2 cellular contexts compared by ENCODE assay signal in genomic region chr19:2663920-2664571, GRCh38.
TF ChIP-seq lines count a peak whose summit lies in the region.

No MANE protein-coding gene starts in this region.

TF ChIP-seq in SK-N-SH, 30 proteins besides CTCF, POLR2A, EP300 and RAD21 (continued from another document):
- TF ChIP-seq, protein P1, sequence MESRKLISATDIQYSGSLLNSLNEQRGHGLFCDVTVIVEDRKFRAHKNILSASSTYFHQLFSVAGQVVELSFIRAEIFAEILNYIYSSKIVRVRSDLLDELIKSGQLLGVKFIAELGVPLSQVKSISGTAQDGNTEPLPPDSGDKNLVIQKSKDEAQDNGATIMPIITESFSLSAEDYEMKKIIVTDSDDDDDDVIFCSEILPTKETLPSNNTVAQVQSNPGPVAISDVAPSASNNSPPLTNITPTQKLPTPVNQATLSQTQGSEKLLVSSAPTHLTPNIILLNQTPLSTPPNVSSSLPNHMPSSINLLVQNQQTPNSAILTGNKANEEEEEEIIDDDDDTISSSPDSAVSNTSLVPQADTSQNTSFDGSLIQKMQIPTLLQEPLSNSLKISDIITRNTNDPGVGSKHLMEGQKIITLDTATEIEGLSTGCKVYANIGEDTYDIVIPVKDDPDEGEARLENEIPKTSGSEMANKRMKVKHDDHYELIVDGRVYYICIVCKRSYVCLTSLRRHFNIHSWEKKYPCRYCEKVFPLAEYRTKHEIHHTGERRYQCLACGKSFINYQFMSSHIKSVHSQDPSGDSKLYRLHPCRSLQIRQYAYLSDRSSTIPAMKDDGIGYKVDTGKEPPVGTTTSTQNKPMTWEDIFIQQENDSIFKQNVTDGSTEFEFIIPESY (IDR thresholded peaks at IDR 0.05; ENCODE audit: borderline replicate concordance, low read depth) = no peak
- TF ChIP-seq JUND (IDR thresholded peaks at IDR 0.05) (no peak), NFIC (IDR thresholded peaks at IDR 0.05; ENCODE audit: borderline replicate concordance) (no peak), IRF3 (IDR thresholded peaks at IDR 0.05; ENCODE audit: low read depth, low read length) (no peak), POLR2AphosphoS5 (IDR thresholded peaks at IDR 0.05; ENCODE audit: low read depth, low read length) (no peak), GABPA (IDR thresholded peaks at IDR 0.05; ENCODE audit: low read depth) (no peak), RFX5 (IDR thresholded peaks at IDR 0.05; ENCODE audit: low read length) (no peak)
- TF ChIP-seq, protein P2, sequence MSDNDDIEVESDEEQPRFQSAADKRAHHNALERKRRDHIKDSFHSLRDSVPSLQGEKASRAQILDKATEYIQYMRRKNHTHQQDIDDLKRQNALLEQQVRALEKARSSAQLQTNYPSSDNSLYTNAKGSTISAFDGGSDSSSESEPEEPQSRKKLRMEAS (IDR thresholded peaks at IDR 0.05; ENCODE audit: low read depth) = no peak
- TF ChIP-seq, protein P3, sequence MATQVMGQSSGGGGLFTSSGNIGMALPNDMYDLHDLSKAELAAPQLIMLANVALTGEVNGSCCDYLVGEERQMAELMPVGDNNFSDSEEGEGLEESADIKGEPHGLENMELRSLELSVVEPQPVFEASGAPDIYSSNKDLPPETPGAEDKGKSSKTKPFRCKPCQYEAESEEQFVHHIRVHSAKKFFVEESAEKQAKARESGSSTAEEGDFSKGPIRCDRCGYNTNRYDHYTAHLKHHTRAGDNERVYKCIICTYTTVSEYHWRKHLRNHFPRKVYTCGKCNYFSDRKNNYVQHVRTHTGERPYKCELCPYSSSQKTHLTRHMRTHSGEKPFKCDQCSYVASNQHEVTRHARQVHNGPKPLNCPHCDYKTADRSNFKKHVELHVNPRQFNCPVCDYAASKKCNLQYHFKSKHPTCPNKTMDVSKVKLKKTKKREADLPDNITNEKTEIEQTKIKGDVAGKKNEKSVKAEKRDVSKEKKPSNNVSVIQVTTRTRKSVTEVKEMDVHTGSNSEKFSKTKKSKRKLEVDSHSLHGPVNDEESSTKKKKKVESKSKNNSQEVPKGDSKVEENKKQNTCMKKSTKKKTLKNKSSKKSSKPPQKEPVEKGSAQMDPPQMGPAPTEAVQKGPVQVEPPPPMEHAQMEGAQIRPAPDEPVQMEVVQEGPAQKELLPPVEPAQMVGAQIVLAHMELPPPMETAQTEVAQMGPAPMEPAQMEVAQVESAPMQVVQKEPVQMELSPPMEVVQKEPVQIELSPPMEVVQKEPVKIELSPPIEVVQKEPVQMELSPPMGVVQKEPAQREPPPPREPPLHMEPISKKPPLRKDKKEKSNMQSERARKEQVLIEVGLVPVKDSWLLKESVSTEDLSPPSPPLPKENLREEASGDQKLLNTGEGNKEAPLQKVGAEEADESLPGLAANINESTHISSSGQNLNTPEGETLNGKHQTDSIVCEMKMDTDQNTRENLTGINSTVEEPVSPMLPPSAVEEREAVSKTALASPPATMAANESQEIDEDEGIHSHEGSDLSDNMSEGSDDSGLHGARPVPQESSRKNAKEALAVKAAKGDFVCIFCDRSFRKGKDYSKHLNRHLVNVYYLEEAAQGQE (IDR thresholded peaks at IDR 0.05; ENCODE audit: low read depth, low read length) = no peak

TF ChIP-seq in SK-N-SH treated with all-trans-retinoic acid at 6 μM for 48 hours, 23 proteins besides CTCF, POLR2A, EP300 and RAD21 (continued from another document):
- no peak for TF ChIP-seq CREB5 (CRISPR knock-in tag; IDR thresholded peaks at IDR 0.05; ENCODE audit: low read depth)
- no peak for TF ChIP-seq PATZ1 (CRISPR knock-in tag; IDR thresholded peaks at IDR 0.05; ENCODE audit: borderline replicate concordance)
- no peak for TF ChIP-seq ZFP3 (CRISPR knock-in tag; IDR thresholded peaks at IDR 0.05)
- TF ChIP-seq POU6F1 (CRISPR knock-in tag; IDR thresholded peaks at IDR 0.05; ENCODE audit: borderline replicate concordance, low read depth) = no peak
- TF ChIP-seq TSHZ2 (CRISPR knock-in tag; IDR thresholded peaks at IDR 0.05) = no peak
- no peak for TF ChIP-seq OSR1 (CRISPR knock-in tag; IDR thresholded peaks at IDR 0.05)
